ENCODE assay signal across 33 cellular contexts in genomic region chr6:89221109-89221508, GRCh38. TPM values are rescaled to one million over a fixed set of nuclear protein-coding genes. Genes with fewer than 3 reads are reported as not detected.
"Had no signal": no experiment of that assay in that cellular context is flagged by ENCODE, and none has a peak within 500 bp of the region (broad histone marks: within the 10 kb centered on the region; RNA-seq: fewer than 3 reads in every experiment).

No MANE protein-coding gene starts in this region.

- H3K4me3 ChIP-seq: coronary artery, gastrocnemius medialis, hepatocyte, mucosa of descending colon, ovary, psoas muscle, skin epidermis, spleen, testis, tibial nerve, upper lobe of right lung, uterus had no signal

- H3K36me3 ChIP-seq: gastrocnemius medialis, ovary, spleen, tibial nerve, upper lobe of right lung, uterus had no signal

- H3K9me3 ChIP-seq: gastrocnemius medialis, mucosa of descending colon, ovary, psoas muscle, testis, tibial nerve, upper lobe of right lung, uterus had no signal

- H3K4me1 ChIP-seq: testis, upper lobe of right lung, uterus had no signal

- DNase-seq: effector CD4-positive, alpha-beta T cell; foreskin fibroblast; gastrocnemius medialis; head of caudate nucleus; kidney; mesenchymal stem cell; mucosa of descending colon; naive thymus-derived CD8-positive, alpha-beta T cell; nephron progenitor cell; nucleus accumbens; ovary; posterior cingulate gyrus; psoas muscle; right cardiac atrium; spleen; stimulated activated CD4-positive, alpha-beta T cell treated with anti-CD3 and anti-CD28 coated beads, Interleukin-4, amount 100 ng/mL, for 4 hours; stimulated activated naive CD8-positive, alpha-beta T cell treated with anti-CD3 and anti-CD28 coated beads, Interleukin-15, Interleukin-2, amounts not matched to agents 100 U/mL and 50 U/mL, for 24 hours; substantia nigra; testis; upper lobe of right lung; uterus had no signal

- H3K27me3 ChIP-seq: gastrocnemius medialis, hepatocyte, ovary, testis, tibial nerve, upper lobe of right lung, uterus had no signal

- H3K27ac ChIP-seq: gastrocnemius medialis, hepatocyte, ovary, skin epidermis, spleen, testis, tibial nerve, upper lobe of right lung, uterus had no signal

- ATAC-seq: left lobe of liver; mucosa of descending colon; naive thymus-derived CD8-positive, alpha-beta T cell; right cardiac atrium; stimulated activated memory B cell treated with anti-CD40 and anti-IgM and Interleukin-4, amounts not matched to agents 10 μg/mL and 1 μg/mL and 100 μg/mL, for 72 hours; stimulated activated naive CD8-positive, alpha-beta T cell treated with anti-CD3 and anti-CD28 coated beads, Interleukin-15, Interleukin-2, amounts not matched to agents 100 U/mL and 50 U/mL, for 24 hours; upper lobe of right lung had no signal

RNA-seq across cellular contexts. Expression of gene GABRR1, which starts 4.0 kb away (rescaled TPM):
- total RNA-seq: dermis microvascular lymphatic vessel endothelial cell; glomerular endothelial cell; kidney; left lobe of liver; liver; lung microvascular endothelial cell; mesothelial cell of epicardium; mucosa of descending colon; naive thymus-derived CD8-positive, alpha-beta T cell; ovary; renal cortical epithelial cell; right cardiac atrium; spleen; tibial nerve; upper lobe of right lung had no signal
- polyA plus RNA-seq: liver; naive thymus-derived CD8-positive, alpha-beta T cell; right cardiac atrium; spleen had no signal
